Comparison of ENCODE assay signal across 12 cellular contexts in the genomic region with DNA sequence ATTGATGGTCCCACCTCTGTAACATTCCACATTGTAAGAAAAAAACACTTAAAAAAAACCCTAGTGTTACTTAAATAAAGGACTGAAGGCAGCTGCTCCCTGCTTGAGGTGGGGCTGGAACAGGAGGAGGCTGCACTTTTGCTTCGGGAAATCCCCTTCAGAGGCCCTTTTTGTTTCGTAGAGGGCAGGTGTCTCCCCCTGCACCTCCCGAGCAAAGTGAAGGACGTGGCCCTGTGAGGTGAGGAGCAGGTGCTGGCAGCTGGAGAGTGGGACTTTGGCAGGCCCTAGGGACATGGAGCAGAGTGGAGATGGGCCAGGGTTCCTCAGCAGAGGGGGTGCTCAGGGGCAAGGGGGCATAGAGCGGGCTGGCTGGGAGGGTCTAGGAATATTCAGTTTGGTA. TPM values are rescaled to one million over a fixed set of nuclear protein-coding genes. Genes with fewer than 3 reads are reported as not detected.
DNase-seq lines count a peak whose midpoint lies in the region; ATAC-seq and TF ChIP-seq lines count a peak whose summit lies in the region.
"Had no signal": no experiment of that assay in that cellular context is flagged by ENCODE, and none has a peak within 500 bp of the region (broad histone marks: within the 10 kb centered on the region; RNA-seq: fewer than 3 reads in every experiment).

No MANE protein-coding gene starts in this region.

- H3K4me1 ChIP-seq in mucosa of descending colon (ENCODE audit: low read depth), result no peaks in the 10 kb centered on the region
- no peaks in the 10 kb centered on the region for H3K4me1 ChIP-seq in stomach
- H3K4me1 ChIP-seq: tibial nerve had no signal

- no peak for TF ChIP-seq EP300 in stomach (IDR thresholded peaks at IDR 0.05)

- no peak overlapping the region for H3K4me3 Mint-ChIP-seq in WTC11

- H3K27me3 Mint-ChIP-seq in WTC11 (ENCODE audit: low read depth), result no peaks in the 10 kb centered on the region; the same call in 1 of the 2 replicates

- peaks cover 0 to 3% (median 0%) of the 10 kb centered on the region in 3 donors for H3K27me3 ChIP-seq in stomach
- H3K27me3 ChIP-seq: tibial nerve had no signal

- H3K4me3 ChIP-seq in mucosa of descending colon (no peak overlapping the region), stomach (no peak overlapping the region)
- H3K4me3 ChIP-seq: tibial nerve had no signal

- peak; percentile 44 for ATAC-seq in GM18505 (IDR thresholded peaks at IDR 0.05; ENCODE audit: unreplicated experiment)
- peak; percentile 64 for ATAC-seq in GM21619 (IDR thresholded peaks at IDR 0.05; ENCODE audit: unreplicated experiment)
- ATAC-seq in mucosa of descending colon, result peak; percentile 31
- ATAC-seq in WTC11, result no peak
- ATAC-seq: esophagus mucosa had no signal

- H3K9me3 ChIP-seq in mucosa of descending colon, result no peaks in the 10 kb centered on the region
- H3K9me3 ChIP-seq in stomach, result peaks cover 0 to 5% (median 0%) of the 10 kb centered on the region in 4 donors
- H3K9me3 ChIP-seq: SK-N-SH had no signal

- no peaks in the 10 kb centered on the region for H3K36me3 Mint-ChIP-seq in WTC11

- H3K9me3 Mint-ChIP-seq in WTC11, result peaks cover 8% of the 10 kb centered on the region; the same call in 1 of the 2 replicates

- H3K36me3 ChIP-seq in mucosa of descending colon (ENCODE audit: low read depth) (no peaks in the 10 kb centered on the region), stomach (no peaks in the 10 kb centered on the region)
- H3K36me3 ChIP-seq: tibial nerve had no signal

- H3K4me1 Mint-ChIP-seq in WTC11, result no peaks in the 10 kb centered on the region

- POLR2A ChIA-PET in WTC11 (lab: Charles Lee), result no interaction called here

- WGBS in stomach, 5 donors, result 35 to 43% (median 41%) methylated on average over 5 of the region's 5 CpGs

- H3K27ac Mint-ChIP-seq in WTC11, result no peak overlapping the region

- intact Hi-C loops in mucosa of descending colon (cut with DNase I, micrococcal nuclease), result no loop called here
- intact Hi-C loops in stomach (cut with DNase I; ENCODE audit: low total_unique reads), result no loop called here

- H3K27ac ChIP-seq in stomach, result no peak overlapping the region
- H3K27ac ChIP-seq: tibial nerve had no signal

- TF ChIP-seq CTCF in mucosa of descending colon (IDR thresholded peaks at IDR 0.05) (no peak), WTC11 (IDR thresholded peaks at IDR 0.05) (no peak), stomach (IDR thresholded peaks at IDR 0.05) (no peak)

- no peak for TF ChIP-seq POLR2A in GM18505 (IDR thresholded peaks at IDR 0.05; ENCODE audit: borderline replicate concordance, extremely low read depth, insufficient read depth, insufficient read length)
- TF ChIP-seq POLR2A in stomach (IDR thresholded peaks at IDR 0.05), result no peak

- DNase-seq in NCI-H1436 (lab: John Stamatoyannopoulos, UW) (peak; percentile 69), mucosa of descending colon (no peak), glomerular visceral epithelial cell (ENCODE audit: extremely low spot score) (no peak), SW 1271 (lab: John Stamatoyannopoulos, UW) (no peak), WTC11 (ENCODE audit: low spot score) (no peak), stomach (no peak)
- DNase-seq: HCEC 1CT, SK-N-SH had no signal

- CTCF ChIA-PET in WTC11 (lab: Charles Lee), result no interaction called here

TF ChIP-seq in WTC11, 78 proteins besides CTCF, POLR2A, EP300 and RAD21:
- TF ChIP-seq ETV6 (CRISPR knock-in tag; IDR thresholded peaks at IDR 0.05), result no peak

RNA-seq across cellular contexts. Expression of a gene that starts 33.4 kb away (rescaled TPM):
- 1 to 10 TPM; 1.2 to 4.5 (median 2.5) TPM for total RNA-seq in mucosa of descending colon
- 0.69 to 0.85 TPM (median 0.70 TPM) in 3 replicates for total RNA-seq in WTC11 (2021)
- 1 to 10 TPM in 2 of 5 donors, under 1 TPM in 3; 0.58 to 5.4 (median 0.89) TPM for total RNA-seq in stomach
- polyA plus RNA-seq in stomach, result 1 to 10 TPM; 4.5 to 10.0 (median 9.5) TPM
